Comparison of ENCODE assay signal across 7 cellular contexts in the genomic region with DNA sequence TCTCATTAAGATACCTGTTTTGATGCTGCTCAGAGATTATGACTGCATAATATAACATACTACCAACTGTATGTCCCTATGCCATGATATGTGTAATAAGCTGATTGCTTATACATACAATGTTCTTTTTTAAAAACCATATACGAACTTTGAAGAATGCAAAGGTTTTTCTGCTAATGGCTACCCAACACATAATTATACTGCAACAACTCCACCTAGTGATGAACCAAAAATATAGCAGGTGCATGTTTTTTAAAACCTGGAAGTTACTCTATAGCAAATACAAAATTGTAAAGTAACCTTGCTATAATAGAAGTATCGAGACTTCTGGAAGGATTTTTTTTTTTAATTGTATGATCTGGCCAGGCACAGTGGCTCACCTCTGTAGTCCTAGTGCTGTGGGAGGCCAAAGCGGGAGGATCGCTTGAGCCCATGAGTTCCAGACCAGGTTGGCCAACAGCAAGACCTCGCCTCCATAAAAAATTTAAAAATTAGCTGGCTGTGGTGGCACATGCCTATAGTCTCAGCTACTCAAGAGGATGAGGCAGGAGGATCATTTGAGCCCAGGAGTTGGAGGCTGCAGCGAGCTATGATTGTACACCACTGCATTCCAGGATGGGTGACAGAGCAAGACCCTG. TPM values are rescaled to one million over a fixed set of nuclear protein-coding genes. Genes with fewer than 3 reads are reported as not detected.
A peak's percentile ranks its signal among the peaks of the same experiment; 100 is the strongest.
DNase-seq lines count a peak whose midpoint lies in the region; ATAC-seq and TF ChIP-seq lines count a peak whose summit lies in the region.

No MANE protein-coding gene starts in this region.

- intact Hi-C loops in left ventricle myocardium superior (cut with micrococcal nuclease), result loop anchor here (5.0 to 10.0 kb wide), 2 partner anchors 333 to 440 kb away; no protein-coding TSS in a partner anchor

- H3K4me3 Mint-ChIP-seq in stimulated activated naive B cell treated with anti-CD40 and anti-IgM and Interleukin-4, amounts not matched to agents 10 μg/mL and 1 μg/mL and 100 μg/mL, for 72 hours, result no peak overlapping the region
- H3K4me3 Mint-ChIP-seq in stimulated activated naive CD8-positive, alpha-beta T cell treated with anti-CD3 and anti-CD28 coated beads, Interleukin-15, amount 100 ng/mL, for 72 hours, result no peak overlapping the region

- ATAC-seq in left ventricle myocardium superior, result peak; percentile 60
- ATAC-seq in stimulated activated naive B cell treated with anti-CD40 and anti-IgM and Interleukin-4, amounts not matched to agents 10 μg/mL and 1 μg/mL and 100 μg/mL, for 72 hours (replicated peaks), result peak; percentile 34 to 43
- no peak for ATAC-seq in stimulated activated naive CD8-positive, alpha-beta T cell treated with anti-CD3 and anti-CD28 coated beads, Interleukin-15, amount 100 ng/mL, for 72 hours

- no peaks in the 10 kb centered on the region for H3K27me3 ChIP-seq in WERI-Rb-1 (ENCODE audit: insufficient read depth, low read depth, severe bottlenecking)

- TF ChIP-seq CTCF in LNCaP clone FGC (IDR thresholded peaks at IDR 0.05; ENCODE audit: control insufficient read depth, extremely low read depth, insufficient read depth), result peak; percentile 57
- TF ChIP-seq CTCF in WERI-Rb-1 (IDR thresholded peaks at IDR 0.05; ENCODE audit: low read depth, low read length), result peak; percentile 27; the same call in 1 of the 2 replicates

- H3K4me3 ChIP-seq in LNCaP clone FGC (ENCODE audit: low read depth, low read length) (no peak overlapping the region), WERI-Rb-1 (ENCODE audit: low read depth, low read length) (no peak overlapping the region)

- H3K9me3 Mint-ChIP-seq in stimulated activated naive B cell treated with anti-CD40 and anti-IgM and Interleukin-4, amounts not matched to agents 10 μg/mL and 1 μg/mL and 100 μg/mL, for 72 hours, result no peaks in the 10 kb centered on the region
- no peaks in the 10 kb centered on the region for H3K9me3 Mint-ChIP-seq in stimulated activated naive CD8-positive, alpha-beta T cell treated with anti-CD3 and anti-CD28 coated beads, Interleukin-15, amount 100 ng/mL, for 72 hours

- no peaks in the 10 kb centered on the region for H3K36me3 ChIP-seq in WERI-Rb-1

- H3K9me3 ChIP-seq in WERI-Rb-1 (ENCODE audit: severe bottlenecking), result no peaks in the 10 kb centered on the region

- no peak overlapping the region for H3K27ac Mint-ChIP-seq in stimulated activated naive B cell treated with anti-CD40 and anti-IgM and Interleukin-4, amounts not matched to agents 10 μg/mL and 1 μg/mL and 100 μg/mL, for 72 hours
- H3K27ac Mint-ChIP-seq in stimulated activated naive CD8-positive, alpha-beta T cell treated with anti-CD3 and anti-CD28 coated beads, Interleukin-15, amount 100 ng/mL, for 72 hours, result no peak overlapping the region

- H3K27me3 Mint-ChIP-seq in stimulated activated naive B cell treated with anti-CD40 and anti-IgM and Interleukin-4, amounts not matched to agents 10 μg/mL and 1 μg/mL and 100 μg/mL, for 72 hours, result peaks cover 3 to 16% of the 10 kb centered on the region in 2 donors
- no peaks in the 10 kb centered on the region for H3K27me3 Mint-ChIP-seq in stimulated activated naive CD8-positive, alpha-beta T cell treated with anti-CD3 and anti-CD28 coated beads, Interleukin-15, amount 100 ng/mL, for 72 hours

- H3K36me3 Mint-ChIP-seq in stimulated activated naive B cell treated with anti-CD40 and anti-IgM and Interleukin-4, amounts not matched to agents 10 μg/mL and 1 μg/mL and 100 μg/mL, for 72 hours, result no peaks in the 10 kb centered on the region

- no peaks in the 10 kb centered on the region for H3K4me1 Mint-ChIP-seq in stimulated activated naive B cell treated with anti-CD40 and anti-IgM and Interleukin-4, amounts not matched to agents 10 μg/mL and 1 μg/mL and 100 μg/mL, for 72 hours
- H3K4me1 Mint-ChIP-seq in stimulated activated naive CD8-positive, alpha-beta T cell treated with anti-CD3 and anti-CD28 coated beads, Interleukin-15, amount 100 ng/mL, for 72 hours, result no peaks in the 10 kb centered on the region

- no peak overlapping the region for H3K27ac ChIP-seq in WERI-Rb-1

- peak; percentile 61 for DNase-seq in GM03348 (ENCODE audit: low spot score)
- DNase-seq in LNCaP clone FGC (ENCODE audit: low read depth), result peak; percentile 11
- DNase-seq in WERI-Rb-1, result no peak
- DNase-seq in left ventricle myocardium superior, result no peak
- no peak for DNase-seq in stimulated activated naive B cell treated with anti-CD40 and anti-IgM and Interleukin-4, amounts not matched to agents 10 μg/mL and 1 μg/mL and 100 μg/mL, for 72 hours
- DNase-seq in stimulated activated naive CD8-positive, alpha-beta T cell treated with anti-CD3 and anti-CD28 coated beads, Interleukin-15, amount 100 ng/mL, for 72 hours, result no peak
- DNase-seq in NK-92 (lab: John Stamatoyannopoulos, UW; ENCODE audit: unreplicated experiment), result no peak

RNA-seq across cellular contexts. Expression of a gene that starts 49.1 kb away (rescaled TPM):
- total RNA-seq in left ventricle myocardium superior, result 59.5 TPM

Comparison
In these comparisons a context has a peak if more than half of its experiments do, and no peak if none do; other contexts are left out.
1. DNase-seq: peak in GM03348 (single experiment) and LNCaP clone FGC (single experiment); none in WERI-Rb-1 (single experiment), left ventricle myocardium superior (single experiment), stimulated activated naive B cell treated with anti-CD40 and anti-IgM and Interleukin-4, amounts not matched to agents 10 μg/mL and 1 μg/mL and 100 μg/mL, for 72 hours (single experiment), stimulated activated naive CD8-positive, alpha-beta T cell treated with anti-CD3 and anti-CD28 coated beads, Interleukin-15, amount 100 ng/mL, for 72 hours (0 of 2) and NK-92 (single experiment).